In the genomic region with DNA sequence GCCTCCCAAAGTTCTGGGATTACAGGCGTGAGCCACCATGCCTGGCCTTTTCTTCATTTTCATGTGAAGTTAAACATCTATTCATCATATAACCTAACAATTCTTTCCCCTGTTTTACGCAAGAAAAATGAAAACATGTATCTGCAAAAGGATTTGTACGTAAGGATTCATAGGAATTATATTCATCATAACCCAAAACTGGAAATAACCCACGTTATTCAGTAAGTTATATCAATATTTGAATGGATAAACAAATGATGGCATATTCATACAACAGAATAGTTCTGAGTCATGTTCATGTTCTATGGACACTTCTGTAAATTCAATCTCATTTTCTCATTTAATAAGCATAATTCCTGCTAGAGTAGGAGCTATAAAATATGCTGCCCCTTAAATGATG, we compare ENCODE assay signal across 2 cellular contexts.
TF ChIP-seq lines count a peak whose summit lies in the region.

No MANE protein-coding gene starts in this region.

TF ChIP-seq in SK-N-SH, 30 proteins besides CTCF, POLR2A, EP300 and RAD21 (continued from another document):
- TF ChIP-seq, protein P1, sequence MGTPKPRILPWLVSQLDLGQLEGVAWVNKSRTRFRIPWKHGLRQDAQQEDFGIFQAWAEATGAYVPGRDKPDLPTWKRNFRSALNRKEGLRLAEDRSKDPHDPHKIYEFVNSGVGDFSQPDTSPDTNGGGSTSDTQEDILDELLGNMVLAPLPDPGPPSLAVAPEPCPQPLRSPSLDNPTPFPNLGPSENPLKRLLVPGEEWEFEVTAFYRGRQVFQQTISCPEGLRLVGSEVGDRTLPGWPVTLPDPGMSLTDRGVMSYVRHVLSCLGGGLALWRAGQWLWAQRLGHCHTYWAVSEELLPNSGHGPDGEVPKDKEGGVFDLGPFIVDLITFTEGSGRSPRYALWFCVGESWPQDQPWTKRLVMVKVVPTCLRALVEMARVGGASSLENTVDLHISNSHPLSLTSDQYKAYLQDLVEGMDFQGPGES (IDR thresholded peaks at IDR 0.05; ENCODE audit: low read depth, low read length): no peak
- no peak for TF ChIP-seq MEF2A (IDR thresholded peaks at IDR 0.05; ENCODE audit: borderline replicate concordance, low read depth)
- TF ChIP-seq USF2 (IDR thresholded peaks at IDR 0.05; ENCODE audit: borderline replicate concordance, low read depth, low read length): no peak
- TF ChIP-seq YY1 (IDR thresholded peaks at IDR 0.05; ENCODE audit: low read depth): no peak
- no peak for TF ChIP-seq MXI1 (IDR thresholded peaks at IDR 0.05; ENCODE audit: low read depth, low read length)
- TF ChIP-seq EZH2phosphoT487 (IDR thresholded peaks at IDR 0.05; ENCODE audit: borderline replicate concordance, low read depth): no peak
- TF ChIP-seq, protein P2, sequence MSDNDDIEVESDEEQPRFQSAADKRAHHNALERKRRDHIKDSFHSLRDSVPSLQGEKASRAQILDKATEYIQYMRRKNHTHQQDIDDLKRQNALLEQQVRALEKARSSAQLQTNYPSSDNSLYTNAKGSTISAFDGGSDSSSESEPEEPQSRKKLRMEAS (IDR thresholded peaks at IDR 0.05; ENCODE audit: low read depth): no peak
- TF ChIP-seq ELF1 (IDR thresholded peaks at IDR 0.05): no peak
- no peak for TF ChIP-seq GABPA (IDR thresholded peaks at IDR 0.05; ENCODE audit: low read depth)
- TF ChIP-seq POLR2AphosphoS5 (IDR thresholded peaks at IDR 0.05; ENCODE audit: low read depth, low read length): no peak
- TF ChIP-seq NRF1 (IDR thresholded peaks at IDR 0.05; ENCODE audit: low read depth, low read length): no peak
- no peak for TF ChIP-seq RXRA (IDR thresholded peaks at IDR 0.05; ENCODE audit: borderline replicate concordance, low read depth)
- TF ChIP-seq REST (IDR thresholded peaks at IDR 0.05; ENCODE audit: low read depth, low read length): no peak
TF ChIP-seq in SK-N-SH: peak in this region for 0.

TF ChIP-seq in SK-N-SH treated with all-trans-retinoic acid at 6 μM for 48 hours, 23 proteins besides CTCF, POLR2A, EP300 and RAD21 (continued from another document):
- TF ChIP-seq, protein P3, sequence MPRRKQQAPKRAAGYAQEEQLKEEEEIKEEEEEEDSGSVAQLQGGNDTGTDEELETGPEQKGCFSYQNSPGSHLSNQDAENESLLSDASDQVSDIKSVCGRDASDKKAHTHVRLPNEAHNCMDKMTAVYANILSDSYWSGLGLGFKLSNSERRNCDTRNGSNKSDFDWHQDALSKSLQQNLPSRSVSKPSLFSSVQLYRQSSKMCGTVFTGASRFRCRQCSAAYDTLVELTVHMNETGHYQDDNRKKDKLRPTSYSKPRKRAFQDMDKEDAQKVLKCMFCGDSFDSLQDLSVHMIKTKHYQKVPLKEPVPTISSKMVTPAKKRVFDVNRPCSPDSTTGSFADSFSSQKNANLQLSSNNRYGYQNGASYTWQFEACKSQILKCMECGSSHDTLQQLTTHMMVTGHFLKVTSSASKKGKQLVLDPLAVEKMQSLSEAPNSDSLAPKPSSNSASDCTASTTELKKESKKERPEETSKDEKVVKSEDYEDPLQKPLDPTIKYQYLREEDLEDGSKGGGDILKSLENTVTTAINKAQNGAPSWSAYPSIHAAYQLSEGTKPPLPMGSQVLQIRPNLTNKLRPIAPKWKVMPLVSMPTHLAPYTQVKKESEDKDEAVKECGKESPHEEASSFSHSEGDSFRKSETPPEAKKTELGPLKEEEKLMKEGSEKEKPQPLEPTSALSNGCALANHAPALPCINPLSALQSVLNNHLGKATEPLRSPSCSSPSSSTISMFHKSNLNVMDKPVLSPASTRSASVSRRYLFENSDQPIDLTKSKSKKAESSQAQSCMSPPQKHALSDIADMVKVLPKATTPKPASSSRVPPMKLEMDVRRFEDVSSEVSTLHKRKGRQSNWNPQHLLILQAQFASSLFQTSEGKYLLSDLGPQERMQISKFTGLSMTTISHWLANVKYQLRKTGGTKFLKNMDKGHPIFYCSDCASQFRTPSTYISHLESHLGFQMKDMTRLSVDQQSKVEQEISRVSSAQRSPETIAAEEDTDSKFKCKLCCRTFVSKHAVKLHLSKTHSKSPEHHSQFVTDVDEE (CRISPR knock-in tag; IDR thresholded peaks at IDR 0.05): no peak
